Comparison of ENCODE assay signal across 8 cellular contexts in genomic region chr19:23914402-23915286, GRCh38. TPM values are rescaled to one million over a fixed set of nuclear protein-coding genes. Genes with fewer than 3 reads are reported as not detected.
DNase-seq lines count a peak whose midpoint lies in the region; ATAC-seq and TF ChIP-seq lines count a peak whose summit lies in the region.

TSS of gene ZNF726 (plus strand) at chr19:23914886. CDS start at chr19:23914995, 109 bp downstream.

- ATAC-seq in HG03060 (IDR thresholded peaks at IDR 0.05; ENCODE audit: low read depth, unreplicated experiment) = peak; percentile 93

- H3K36me3 Mint-ChIP-seq in activated CD4-positive, alpha-beta memory T cell treated with anti-CD3 and anti-CD28 coated beads, Interleukin-2, amount 10 ng/mL, durations not matched to agents 7 days and 5 days (ENCODE audit: low read depth) = peaks cover 57% of the 10 kb centered on the region

- no peaks in the 10 kb centered on the region for H3K4me1 ChIP-seq in A673 (ENCODE audit: insufficient read depth, low read length, poor library complexity, severe bottlenecking)
- H3K4me1 ChIP-seq in ectodermal cell (ENCODE audit: control insufficient read depth, insufficient read depth, low read length) = no peaks in the 10 kb centered on the region

- no peak for TF ChIP-seq CTCF in A673 (conservative IDR thresholded peaks at IDR 0.05; ENCODE audit: low read depth, low read length)

- H3K27ac Mint-ChIP-seq in activated CD4-positive, alpha-beta memory T cell treated with anti-CD3 and anti-CD28 coated beads, Interleukin-2, amount 10 ng/mL, durations not matched to agents 7 days and 5 days = peak within 1 kb of the TSS; percentile 89

- no peaks in the 10 kb centered on the region for H3K36me3 ChIP-seq in A673 (ENCODE audit: insufficient read depth, low read length, poor library complexity, severe bottlenecking)
- H3K36me3 ChIP-seq in ectodermal cell (ENCODE audit: control insufficient read depth, insufficient read depth, low read length) = no peaks in the 10 kb centered on the region

- CTCF ChIA-PET in A673 (lab: Charles Lee) = no interaction called here
- CTCF ChIA-PET in activated CD4-positive, alpha-beta memory T cell treated with anti-CD3 and anti-CD28 coated beads, Interleukin-2, amount 10 ng/mL, durations not matched to agents 7 days and 5 days (lab: Charles Lee) = interaction anchor here (0.8 to 1.0 kb wide), 2 partner anchors 156 to 228 kb away, joined by 3 to 4 read pairs; partner anchors contain the start of genes ZNF675 and ZNF681

- H3K27me3 Mint-ChIP-seq in activated CD4-positive, alpha-beta memory T cell treated with anti-CD3 and anti-CD28 coated beads, Interleukin-2, amount 10 ng/mL, durations not matched to agents 7 days and 5 days = no peaks in the 10 kb centered on the region

- peaks cover 60% of the 10 kb centered on the region for H3K9me3 ChIP-seq in A673 (ENCODE audit: low read depth, low read length, poor library complexity, severe bottlenecking)
- no peaks in the 10 kb centered on the region for H3K9me3 ChIP-seq in ectodermal cell (ENCODE audit: control insufficient read depth, low read length)

- TF ChIP-seq POLR2A in GM18526 (IDR thresholded peaks at IDR 0.05; ENCODE audit: extremely low read depth, insufficient read length) = peak; percentile 57

- 20 to 21% methylated on average over 43 to 44 of the region's 44 CpGs for WGBS in ectodermal cell, 2 experiments

- H3K4me3 Mint-ChIP-seq in activated CD4-positive, alpha-beta memory T cell treated with anti-CD3 and anti-CD28 coated beads, Interleukin-2, amount 10 ng/mL, durations not matched to agents 7 days and 5 days = peak within 1 kb of the TSS; percentile 93

- H3K4me3 ChIP-seq in A673 (ENCODE audit: low read depth, low read length, poor library complexity, severe bottlenecking) (no peak within 1 kb of the TSS), ectodermal cell (ENCODE audit: insufficient read depth, low read depth, low read length) (peak within 1 kb of the TSS; percentile 77)

- H3K27ac ChIP-seq in A673 (ENCODE audit: low read depth, low read length, poor library complexity, severe bottlenecking) (no peak within 1 kb of the TSS), ectodermal cell (ENCODE audit: insufficient read depth, low read depth, low read length, poor library complexity, severe bottlenecking) (peak within 1 kb of the TSS; percentile 94)

- H3K27me3 ChIP-seq in A673 (replicated peaks; ENCODE audit: insufficient read depth, low read depth, low read length, poor library complexity) (no peaks in the 10 kb centered on the region), ectodermal cell (ENCODE audit: control insufficient read depth, insufficient read depth, low read length, poor library complexity, severe bottlenecking) (no peaks in the 10 kb centered on the region)

- BruUV-seq in A673 (replicated peaks; lab: Mats Ljungman, UMichigan) = no TSS peak

- POLR2A ChIA-PET in A673 (lab: Charles Lee; ENCODE audit: low non-redundant PET) = no interaction called here
- POLR2A ChIA-PET in activated CD4-positive, alpha-beta memory T cell treated with anti-CD3 and anti-CD28 coated beads, Interleukin-2, amount 10 ng/mL, durations not matched to agents 7 days and 5 days (lab: Charles Lee) = interaction anchor here (1.0 to 2.3 kb wide), 10 partner anchors 13 to 641 kb away, joined by 3 to 24 read pairs (median 14); partner anchors contain the start of genes ZNF254, ZNF675, ZNF681 and ZNF91

- intact Hi-C loops in A673 (cut with micrococcal nuclease; ENCODE audit: unreplicated experiment) = no loop called here

- H3K9me3 Mint-ChIP-seq in activated CD4-positive, alpha-beta memory T cell treated with anti-CD3 and anti-CD28 coated beads, Interleukin-2, amount 10 ng/mL, durations not matched to agents 7 days and 5 days = peaks cover 46% of the 10 kb centered on the region

- DNase-seq in A673 (ENCODE audit: low spot score) (peak; percentile 1), NCI-H510A (lab: John Stamatoyannopoulos, UW) (peak; percentile 93), medulla oblongata (ENCODE audit: extremely low spot score) (peak; percentile 98)
- DNase-seq in activated CD4-positive, alpha-beta memory T cell treated with anti-CD3 and anti-CD28 coated beads, Interleukin-2, amount 10 ng/mL, durations not matched to agents 7 days and 5 days = peak; percentile 89
- DNase-seq in stimulated activated CD8-positive, alpha-beta memory T cell treated with anti-CD3 and anti-CD28 coated beads, Interleukin-12 subunit alpha, Interleukin-12 subunit beta, amount 100 ng/mL, for 1 hour (ENCODE audit: low read depth) = peak; percentile 82

- peaks cover 16% of the 10 kb centered on the region for H3K4me1 Mint-ChIP-seq in activated CD4-positive, alpha-beta memory T cell treated with anti-CD3 and anti-CD28 coated beads, Interleukin-2, amount 10 ng/mL, durations not matched to agents 7 days and 5 days

RNA-seq across cellular contexts. Expression of gene ZNF726, which starts in this region (rescaled TPM):
- total RNA-seq in A673 (2021) = 0.80 TPM in 1 of 2 replicates, not detected in the other
- total RNA-seq in activated CD4-positive, alpha-beta memory T cell treated with anti-CD3 and anti-CD28 coated beads, Interleukin-2, amount 10 ng/mL, durations not matched to agents 7 days and 5 days = 1 to 10 TPM; 8.7 to 9.7 TPM
- 20.3 TPM for polyA plus RNA-seq in ectodermal cell (2013, experiment 1 of 4)
- polyA plus RNA-seq in ectodermal cell (2013, experiment 2 of 4) = 18.1 TPM
- 10.7 TPM for polyA plus RNA-seq in ectodermal cell (2013, experiment 3 of 4)
- polyA plus RNA-seq in ectodermal cell (2013, experiment 4 of 4) = 12.7 TPM

Comparison
In these comparisons a context has a peak if more than half of its experiments do, and no peak if none do; other contexts are left out.
1. Peak in DNase-seq in A673; RNA of the gene not detected or under 1 TPM.
2. DNase-seq: peak in every context shown above with its lines; median percentile 98 in medulla oblongata; 93 in NCI-H510A; 89 in activated CD4-positive, alpha-beta memory T cell treated with anti-CD3 and anti-CD28 coated beads, Interleukin-2, amount 10 ng/mL, durations not matched to agents 7 days and 5 days; 82 in stimulated activated CD8-positive, alpha-beta memory T cell treated with anti-CD3 and anti-CD28 coated beads, Interleukin-12 subunit alpha, Interleukin-12 subunit beta, amount 100 ng/mL, for 1 hour; 1 in A673.